ENCODE assay signal across 13 cellular contexts in the genomic region with DNA sequence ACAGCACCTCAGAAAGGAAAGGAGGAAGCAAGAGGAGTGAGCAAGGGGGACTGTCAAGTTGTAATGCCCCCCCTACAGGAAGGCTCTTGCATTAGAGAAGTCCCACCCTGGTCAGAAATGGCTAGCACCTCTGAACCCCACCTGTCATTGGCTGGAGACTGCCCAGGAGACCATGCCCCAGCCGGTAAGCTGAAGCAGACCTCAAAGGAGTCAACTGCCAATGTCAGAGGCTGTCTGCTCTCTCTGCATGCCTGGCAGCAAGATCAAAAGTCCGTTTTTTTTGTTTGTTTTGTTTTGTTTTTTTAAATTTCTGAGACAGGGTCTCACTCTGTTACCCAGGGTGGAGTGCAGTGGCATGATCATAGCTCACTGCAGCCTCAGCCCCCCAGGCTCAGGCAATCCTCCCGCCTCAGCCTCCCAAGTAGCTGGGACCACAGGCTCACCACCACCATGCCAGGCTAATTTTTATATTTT. TPM values are rescaled to one million over a fixed set of nuclear protein-coding genes. Genes with fewer than 3 reads are reported as not detected.
DNase-seq lines count a peak whose midpoint lies in the region; ATAC-seq and TF ChIP-seq lines count a peak whose summit lies in the region.
"Had no signal": no experiment of that assay in that cellular context is flagged by ENCODE, and none has a peak within 500 bp of the region (broad histone marks: within the 10 kb centered on the region; RNA-seq: fewer than 3 reads in every experiment).

No MANE protein-coding gene starts in this region.

- H3K4me3 ChIP-seq in Panc1 (ENCODE audit: low read depth in 2 of 2, low read length in 2 of 2) (no peak overlapping the region), fibroblast of villous mesenchyme (ENCODE audit: low read depth, low read length) (no peak overlapping the region), stomach (no peak overlapping the region)
- H3K4me3 ChIP-seq: lower lobe of right lung had no signal

- H3K36me3 ChIP-seq in Panc1 (ENCODE audit: control insufficient read depth, insufficient read depth, low read length) (no peaks in the 10 kb centered on the region), stomach (no peaks in the 10 kb centered on the region)
- H3K36me3 ChIP-seq: lower lobe of right lung had no signal

- peaks cover 57% of the 10 kb centered on the region for H3K4me1 ChIP-seq in Panc1 (ENCODE audit: control insufficient read depth, insufficient read depth, low read length)
- peaks cover 58 to 92% (median 70%) of the 10 kb centered on the region in 4 donors for H3K4me1 ChIP-seq in stomach

- H3K4me1 Mint-ChIP-seq in T-helper 2 cell treated with Interferon-gamma antibody and Interleukin-4, amounts not matched to agents 5 μg/mL and 100 μg/mL, for 36 hours (ENCODE audit: low read depth): peaks cover 12% of the 10 kb centered on the region

- ATAC-seq in Panc1: no peak
- ATAC-seq: lower lobe of right lung had no signal

- intact Hi-C loops in Panc1 (cut with micrococcal nuclease; ENCODE audit: unreplicated experiment): no loop called here
- intact Hi-C loops in stomach (cut with DNase I; ENCODE audit: low total_unique reads): no loop called here

- no peak for TF ChIP-seq POLR2A in stomach (IDR thresholded peaks at IDR 0.05)

- POLR2A ChIA-PET in Panc1 (lab: Charles Lee): no interaction called here

- WGBS in stomach, 5 donors: 38 to 53% (median 42%) methylated on average over 3 of the region's 3 CpGs

- CTCF ChIA-PET in Panc1 (lab: Charles Lee): no interaction called here

- no peaks in the 10 kb centered on the region for H3K9me3 Mint-ChIP-seq in T-helper 2 cell treated with Interferon-gamma antibody and Interleukin-4, amounts not matched to agents 5 μg/mL and 100 μg/mL, for 36 hours

- peak overlapping the region; percentile 20 for H3K27ac Mint-ChIP-seq in T-helper 2 cell treated with Interferon-gamma antibody and Interleukin-4, amounts not matched to agents 5 μg/mL and 100 μg/mL, for 36 hours

- no peak for DNase-seq in T-helper 2 cell treated with Interferon-gamma antibody and Interleukin-4, amounts not matched to agents 5 μg/mL and 100 μg/mL, for 36 hours (ENCODE audit: low spot score)
- DNase-seq in T-helper 2 cell: no peak
- no peak for DNase-seq in Panc1 (ENCODE audit: low read depth, low spot score)
- no peak for DNase-seq in fibroblast of villous mesenchyme (ENCODE audit: low read depth)
- no peak for DNase-seq in stomach
- DNase-seq in NCI-H2196 (lab: John Stamatoyannopoulos, UW; ENCODE audit: unreplicated experiment): no peak
- DNase-seq in SHP77 (lab: John Stamatoyannopoulos, UW): no peak
- DNase-seq in NCI-H2107 treated with DMSO at 0.1 percent for 48 hours (lab: John Stamatoyannopoulos, UW; ENCODE audit: unreplicated experiment): no peak
- DNase-seq: ACHN; activated CD4-positive, alpha-beta T cell treated with anti-CD3 and anti-CD28 coated beads, Interleukin-2, amount 50 U/mL, for 48 hours; lower lobe of right lung; NCI-H146; stimulated activated naive CD4-positive, alpha-beta T cell had no signal

- in situ Hi-C loops in Panc1 (cut with HindIII; ENCODE audit: low pct_unique_long_range_greater_than_20kb, low sequenced_read_pairs): no loop called here

- peak overlapping the region; percentile 92 for H3K27ac ChIP-seq in Panc1 (ENCODE audit: low read length)
- H3K27ac ChIP-seq in stomach: peak overlapping the region; percentile 87 to 99 (median 96)

- no peak overlapping the region for H3K4me3 Mint-ChIP-seq in T-helper 2 cell treated with Interferon-gamma antibody and Interleukin-4, amounts not matched to agents 5 μg/mL and 100 μg/mL, for 36 hours

- no peaks in the 10 kb centered on the region for H3K27me3 ChIP-seq in Panc1 (ENCODE audit: control insufficient read depth, insufficient read depth, low read length)
- no peaks in the 10 kb centered on the region for H3K27me3 ChIP-seq in stomach

- TF ChIP-seq CTCF in Panc1 (IDR thresholded peaks at IDR 0.05): no peak
- peak; percentile 17 for TF ChIP-seq CTCF in fibroblast of villous mesenchyme (IDR thresholded peaks at IDR 0.05; ENCODE audit: insufficient read depth, low read depth, low read length)
- TF ChIP-seq CTCF in stomach (IDR thresholded peaks at IDR 0.05): no peak

- no TSS peak for BruUV-seq in Panc1 (replicated peaks; lab: Mats Ljungman, UMichigan)

- H3K27me3 Mint-ChIP-seq in T-helper 2 cell treated with Interferon-gamma antibody and Interleukin-4, amounts not matched to agents 5 μg/mL and 100 μg/mL, for 36 hours (ENCODE audit: low read depth): no peaks in the 10 kb centered on the region

- no peaks in the 10 kb centered on the region for H3K36me3 Mint-ChIP-seq in T-helper 2 cell treated with Interferon-gamma antibody and Interleukin-4, amounts not matched to agents 5 μg/mL and 100 μg/mL, for 36 hours (ENCODE audit: low read depth)

- H3K9me3 ChIP-seq in Panc1 (ENCODE audit: control insufficient read depth, insufficient read depth, low read depth, low read length) (no peaks in the 10 kb centered on the region), stomach (no peaks in the 10 kb centered on the region)
- H3K9me3 ChIP-seq: lower lobe of right lung had no signal

- no peak for TF ChIP-seq EP300 in stomach (IDR thresholded peaks at IDR 0.05)

RNA-seq across cellular contexts. Expression of a gene that starts 8.1 kb away (rescaled TPM):
- 48.5 TPM for total RNA-seq in Panc1 (2021; ENCODE audit: unreplicated experiment)
- polyA plus RNA-seq in Panc1 (2012; ENCODE audit: insufficient read length): 80.9 TPM
- total RNA-seq in fibroblast of villous mesenchyme: 8.6 and 10.0 TPM in 2 replicates
- total RNA-seq in stomach: 100 to 1,000 TPM in 3 of 5 donors, 10 to 100 TPM in 1, 1 to 10 TPM in 1; 4.4 to 322 (median 139) TPM
- polyA plus RNA-seq in stomach: 10 to 100 TPM; 53.5 to 94.1 (median 65.5) TPM

RNA-seq across cellular contexts. Expression of a gene that starts 37.3 kb away (rescaled TPM):
- total RNA-seq in Panc1 (2021; ENCODE audit: unreplicated experiment) (0.80 TPM), fibroblast of villous mesenchyme (under 0.01 TPM in 2 replicates), stomach (100 to 1,000 TPM in 1 of 5 donors, 10 to 100 TPM in 4; 13.2 to 178 (median 57.2) TPM)
- 2.3 TPM for polyA plus RNA-seq in Panc1 (2012; ENCODE audit: insufficient read length)
- 10 to 100 TPM; 23.3 to 50.9 (median 27.4) TPM for polyA plus RNA-seq in stomach

RNA-seq across cellular contexts. Expression of a gene that starts 41.4 kb away (rescaled TPM):
- not detected for total RNA-seq in Panc1 (2021; ENCODE audit: unreplicated experiment)
- not detected for polyA plus RNA-seq in Panc1 (2012; ENCODE audit: insufficient read length)
- under 0.01 and 0.32 TPM in 2 replicates for total RNA-seq in fibroblast of villous mesenchyme
- total RNA-seq in stomach: not detected
- polyA plus RNA-seq in stomach: not detected
- total RNA-seq: lower lobe of right lung had no signal
